8 cellular contexts compared by ENCODE assay signal in genomic region chr15:62060116-62060895, GRCh38.
DNase-seq lines count a peak whose midpoint lies in the region; ATAC-seq lines count a peak whose summit lies in the region.

A gene with protein sequence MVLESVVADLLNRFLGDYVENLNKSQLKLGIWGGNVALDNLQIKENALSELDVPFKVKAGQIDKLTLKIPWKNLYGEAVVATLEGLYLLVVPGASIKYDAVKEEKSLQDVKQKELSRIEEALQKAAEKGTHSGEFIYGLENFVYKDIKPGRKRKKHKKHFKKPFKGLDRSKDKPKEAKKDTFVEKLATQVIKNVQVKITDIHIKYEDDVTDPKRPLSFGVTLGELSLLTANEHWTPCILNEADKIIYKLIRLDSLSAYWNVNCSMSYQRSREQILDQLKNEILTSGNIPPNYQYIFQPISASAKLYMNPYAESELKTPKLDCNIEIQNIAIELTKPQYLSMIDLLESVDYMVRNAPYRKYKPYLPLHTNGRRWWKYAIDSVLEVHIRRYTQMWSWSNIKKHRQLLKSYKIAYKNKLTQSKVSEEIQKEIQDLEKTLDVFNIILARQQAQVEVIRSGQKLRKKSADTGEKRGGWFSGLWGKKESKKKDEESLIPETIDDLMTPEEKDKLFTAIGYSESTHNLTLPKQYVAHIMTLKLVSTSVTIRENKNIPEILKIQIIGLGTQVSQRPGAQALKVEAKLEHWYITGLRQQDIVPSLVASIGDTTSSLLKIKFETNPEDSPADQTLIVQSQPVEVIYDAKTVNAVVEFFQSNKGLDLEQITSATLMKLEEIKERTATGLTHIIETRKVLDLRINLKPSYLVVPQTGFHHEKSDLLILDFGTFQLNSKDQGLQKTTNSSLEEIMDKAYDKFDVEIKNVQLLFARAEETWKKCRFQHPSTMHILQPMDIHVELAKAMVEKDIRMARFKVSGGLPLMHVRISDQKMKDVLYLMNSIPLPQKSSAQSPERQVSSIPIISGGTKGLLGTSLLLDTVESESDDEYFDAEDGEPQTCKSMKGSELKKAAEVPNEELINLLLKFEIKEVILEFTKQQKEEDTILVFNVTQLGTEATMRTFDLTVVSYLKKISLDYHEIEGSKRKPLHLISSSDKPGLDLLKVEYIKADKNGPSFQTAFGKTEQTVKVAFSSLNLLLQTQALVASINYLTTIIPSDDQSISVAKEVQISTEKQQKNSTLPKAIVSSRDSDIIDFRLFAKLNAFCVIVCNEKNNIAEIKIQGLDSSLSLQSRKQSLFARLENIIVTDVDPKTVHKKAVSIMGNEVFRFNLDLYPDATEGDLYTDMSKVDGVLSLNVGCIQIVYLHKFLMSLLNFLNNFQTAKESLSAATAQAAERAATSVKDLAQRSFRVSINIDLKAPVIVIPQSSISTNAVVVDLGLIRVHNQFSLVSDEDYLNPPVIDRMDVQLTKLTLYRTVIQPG (N-terminal part only) (minus strand): TSS chr15:62060447. CDS start chr15:62060374, 73 bp downstream.

- H3K36me3 ChIP-seq in mucosa of rectum (ENCODE audit: control insufficient read depth in 2 of 2, insufficient read depth in 2 of 2, low read length in 2 of 2), result no peaks in the 10 kb centered on the region

- H3K9ac ChIP-seq in mucosa of rectum (ENCODE audit: low read depth in 1 of 2, low read length in 2 of 2), result peak within 1 kb of the TSS; percentile 84 to 91

- H3K9me3 ChIP-seq in mucosa of rectum (ENCODE audit: control insufficient read depth in 2 of 2, low read length in 2 of 2), result no peaks in the 10 kb centered on the region

- H3K4me3 ChIP-seq in mucosa of rectum (ENCODE audit: low read length in 2 of 2), result peak within 1 kb of the TSS; percentile 85 to 94

- DNase-seq in DMS153 (lab: John Stamatoyannopoulos, UW) (peak; percentile 63), HuH-7.5 (ENCODE audit: low spot score) (peak; percentile 77), OCI-M1 (lab: John Stamatoyannopoulos, UW) (peak; percentile 98), activated T-cell treated with anti-CD3 and anti-CD28 coated beads for 4 hours (peak; percentile 81), epithelial cell of prostate (ENCODE audit: low read depth, low spot score) (no peak)
- peak; percentile 90 for DNase-seq in stimulated activated CD8-positive, alpha-beta memory T cell treated with anti-CD3 and anti-CD28 coated beads, Interleukin-4, amount 100 ng/mL, for 48 hours

- no peaks in the 10 kb centered on the region for H3K27me3 ChIP-seq in mucosa of rectum (ENCODE audit: control insufficient read depth in 2 of 2, insufficient read depth in 2 of 2, low read length in 2 of 2)

- peak; percentile 83 for ATAC-seq in GM21526 (IDR thresholded peaks at IDR 0.05; ENCODE audit: low FRiP score, unreplicated experiment)

- H3K27ac ChIP-seq in epithelial cell of prostate, result peak within 1 kb of the TSS; percentile 57
- H3K27ac ChIP-seq in mucosa of rectum (ENCODE audit: low read depth in 2 of 2, low read length in 2 of 2), result peak within 1 kb of the TSS; percentile 89 to 97

- peaks cover 6 to 7% of the 10 kb centered on the region in 2 donors for H3K4me1 ChIP-seq in mucosa of rectum (ENCODE audit: control insufficient read depth in 2 of 2, insufficient read depth in 2 of 2, low read length in 2 of 2)
